In genomic region chrX:108332281-108332680, GRCh38 we compare ENCODE assay signal across 29 cellular contexts.
DNase-seq lines count a peak whose midpoint lies in the region; ATAC-seq, FAIRE-seq and TF ChIP-seq lines count a peak whose summit lies in the region.
"Had no signal": no experiment of that assay in that cellular context is flagged by ENCODE, and none has a peak within 500 bp of the region (broad histone marks: within the 10 kb centered on the region; RNA-seq: fewer than 3 reads in every experiment).

No MANE protein-coding gene starts in this region.

- H3K27ac ChIP-seq in A549 (no peak overlapping the region), sigmoid colon (no peak overlapping the region)
- H3K27ac ChIP-seq: 22Rv1, foreskin keratinocyte, left lung, SK-N-MC, tibial artery, VCaP had no signal

- POLR2A ChIA-PET in A549 (lab: Yijun Ruan, JAX) = no interaction called here

- DNase-seq in A549 (ENCODE audit: low read depth in 1 of 2, low spot score in 1 of 2) (no peak), sigmoid colon (no peak), H54 (ENCODE audit: insufficient read length, low spot score) (no peak)
- no peak for DNase-seq in activated naive CD4-positive, alpha-beta T cell treated with Interleukin-2 at 50 U/mL for 16 hours
- DNase-seq in activated naive CD4-positive, alpha-beta T cell (lab: John Stamatoyannopoulos, UW) = no peak
- DNase-seq: activated CD8-positive, alpha-beta memory T cell treated with anti-CD3 and anti-CD28 coated beads, Interleukin-2, amount 50 U/mL, for 4 hours; activated naive CD8-positive, alpha-beta T cell treated with anti-CD3 and anti-CD28 coated beads, Interleukin-2, amount 50 U/mL, for 24 hours; CD8-positive, alpha-beta memory T cell; DMS153; effector CD8-positive, alpha-beta T cell; foreskin keratinocyte; immature natural killer cell; left lung; natural killer cell; NCI-H146; NCI-H524 treated with DMSO at 0.1 percent for 48 hours; RPMI8226; stimulated activated CD4-positive, alpha-beta T cell treated with anti-CD3 and anti-CD28 coated beads, Interleukin-4, amount 100 ng/mL, for 24 hours; stimulated activated naive CD8-positive, alpha-beta T cell treated with anti-CD3 and anti-CD28 coated beads, Interleukin-15, Interleukin-2, amounts not matched to agents 100 U/mL and 50 U/mL, for 24 hours; T-helper 17 cell; tibial artery had no signal

- TF ChIP-seq POLR2A in A549 (IDR thresholded peaks at IDR 0.05; ENCODE audit: low read length) (no peak), sigmoid colon (IDR thresholded peaks at IDR 0.05) (no peak), H54 (IDR thresholded peaks at IDR 0.05; ENCODE audit: low read depth, low read length) (no peak)

- ATAC-seq in A549 = no peak
- ATAC-seq in GM19043 (IDR thresholded peaks at IDR 0.05; ENCODE audit: low read depth, unreplicated experiment) = peak; percentile 70
- ATAC-seq in GM21423 (IDR thresholded peaks at IDR 0.05; ENCODE audit: unreplicated experiment) = peak; percentile 62
- peak; percentile 77 for ATAC-seq in HG03196 (IDR thresholded peaks at IDR 0.05; ENCODE audit: unreplicated experiment)
- ATAC-seq: activated naive CD8-positive, alpha-beta T cell treated with anti-CD3 and anti-CD28 coated beads, Interleukin-2, amount 50 U/mL, for 24 hours; foreskin keratinocyte; left lung; natural killer cell; stimulated activated naive CD8-positive, alpha-beta T cell treated with anti-CD3 and anti-CD28 coated beads, Interleukin-15, Interleukin-2, amounts not matched to agents 100 U/mL and 50 U/mL, for 24 hours; T-helper 17 cell had no signal

- WGBS in A549 (ENCODE audit: missing lambda C conversion rate) = 94% methylated on average over 1 of the region's 1 CpG
- WGBS in sigmoid colon, 2 donors = 93 to 95% methylated on average over 1 of the region's 1 CpG

- TF ChIP-seq CTCF in A549 (IDR thresholded peaks at IDR 0.05) (no peak), sigmoid colon (IDR thresholded peaks at IDR 0.05) (no peak)

- intact Hi-C loops in sigmoid colon (cut with DNase I) = no loop called here

- H3K4me2 ChIP-seq in A549 = no peak overlapping the region

- no peak for TF ChIP-seq RAD21 in A549 (conservative IDR thresholded peaks at IDR 0.05 in 1 of 2, IDR thresholded peaks at IDR 0.05 in 1 of 2)

- peak; percentile 98 for FAIRE-seq in A549 (lab: Jason Lieb, UNC)
- FAIRE-seq in H54 (lab: Jason Lieb, UNC) = no peak
- FAIRE-seq: G401.6 had no signal

- H3K9me3 ChIP-seq in A549 = no peaks in the 10 kb centered on the region
- no peaks in the 10 kb centered on the region for H3K9me3 ChIP-seq in sigmoid colon
- H3K9me3 ChIP-seq: HAP-1, left lung, tibial artery had no signal

- CTCF ChIA-PET in A549 (lab: Yijun Ruan, JAX) = no interaction called here

- H3K4me3 ChIP-seq in A549 (no peak overlapping the region), sigmoid colon (no peak overlapping the region)
- H3K4me3 ChIP-seq: HAP-1, left lung, SK-N-MC, tibial artery had no signal

- TF ChIP-seq EP300 in A549 (IDR thresholded peaks at IDR 0.05) (no peak), sigmoid colon (IDR thresholded peaks at IDR 0.05) (no peak)

- H3K27me3 ChIP-seq in sigmoid colon = no peaks in the 10 kb centered on the region
- H3K27me3 ChIP-seq: foreskin keratinocyte, tibial artery had no signal

- H3K4me1 ChIP-seq in A549 (peaks cover 12% of the 10 kb centered on the region; the same call in 2 of the 3 replicates), sigmoid colon (no peaks in the 10 kb centered on the region)
- H3K4me1 ChIP-seq: foreskin keratinocyte, HAP-1, left lung, tibial artery had no signal

- H3K36me3 ChIP-seq in sigmoid colon = no peaks in the 10 kb centered on the region
- H3K36me3 ChIP-seq: HAP-1, left lung, tibial artery had no signal

TF ChIP-seq in A549, 52 proteins besides CTCF, POLR2A, EP300 and RAD21:
- no peak for TF ChIP-seq JUN (IDR thresholded peaks at IDR 0.05)
- no peak for TF ChIP-seq FOSL2 (IDR thresholded peaks at IDR 0.05)
- TF ChIP-seq FOSL2 (CRISPR knock-in tag; IDR thresholded peaks at IDR 0.05) = no peak
- TF ChIP-seq TFCP2L1 (CRISPR knock-in tag; IDR thresholded peaks at IDR 0.05) = no peak
- TF ChIP-seq SMC3 (IDR thresholded peaks at IDR 0.05) = no peak
- TF ChIP-seq FOSB (CRISPR knock-in tag; IDR thresholded peaks at IDR 0.05) = no peak

Comparison
In these comparisons a context has a peak if more than half of its experiments do, and no peak if none do; other contexts are left out.
1. ATAC-seq: peak in GM19043 (single experiment), GM21423 (single experiment) and HG03196 (single experiment); none in A549 (0 of 2).